Comparison of ENCODE assay signal across 20 cellular contexts in genomic region chr18:13185675-13186198, GRCh38.
"Had no signal": no experiment of that assay in that cellular context is flagged by ENCODE, and none has a peak within 500 bp of the region (broad histone marks: within the 10 kb centered on the region; RNA-seq: fewer than 3 reads in every experiment).

No MANE protein-coding gene starts in this region.

- H3K4me1 Mint-ChIP-seq: activated CD8-positive, alpha-beta memory T cell treated with anti-CD3 and anti-CD28 coated beads, Interleukin-2, amount 10 ng/mL, durations not matched to agents 7 days and 5 days; naive thymus-derived CD8-positive, alpha-beta T cell; stimulated activated naive B cell treated with anti-CD40 and anti-IgM and Interleukin-4, amounts not matched to agents 10 μg/mL and 1 μg/mL and 100 μg/mL, for 72 hours had no signal

- H3K27me3 Mint-ChIP-seq: activated CD8-positive, alpha-beta T cell treated with anti-CD3 and anti-CD28 coated beads for 36 hours had no signal

- H3K9me3 Mint-ChIP-seq: activated CD4-positive, alpha-beta T cell treated with anti-CD3 and anti-CD28 coated beads, Interleukin-2, amount 10 ng/mL, durations not matched to agents 7 days and 5 days; activated CD8-positive, alpha-beta T cell treated with anti-CD3 and anti-CD28 coated beads for 36 hours; activated naive CD4-positive, alpha-beta T cell treated with anti-CD3 and anti-CD28 coated beads, Interleukin-2, amount 10 ng/mL, durations not matched to agents 7 days and 5 days; mesothelial cell of epicardium; naive thymus-derived CD8-positive, alpha-beta T cell; stimulated activated naive B cell treated with anti-CD40 and anti-IgM and Interleukin-4, amounts not matched to agents 10 μg/mL and 1 μg/mL and 100 μg/mL, for 72 hours had no signal

- H3K36me3 ChIP-seq: gastroesophageal sphincter, pancreas, sigmoid colon, thoracic aorta had no signal

- H3K4me1 ChIP-seq: gastroesophageal sphincter, pancreas, sigmoid colon had no signal

- ATAC-seq: activated CD4-positive, CD25-positive, alpha-beta regulatory T cell treated with anti-CD3 and anti-CD28 coated beads, Interleukin-2, amount 50 U/mL, for 24 hours; activated CD8-positive, alpha-beta memory T cell treated with anti-CD3 and anti-CD28 coated beads, Interleukin-2, amount 10 ng/mL, durations not matched to agents 7 days and 5 days; activated CD8-positive, alpha-beta T cell treated with anti-CD3 and anti-CD28 coated beads for 36 hours; gastroesophageal sphincter; left colon; naive thymus-derived CD8-positive, alpha-beta T cell; pancreas; stimulated activated naive B cell treated with anti-CD40 and anti-IgM and Interleukin-4, amounts not matched to agents 10 μg/mL and 1 μg/mL and 100 μg/mL, for 72 hours had no signal

- H3K9me3 ChIP-seq: gastroesophageal sphincter, pancreas, sigmoid colon, thoracic aorta had no signal

- H3K27me3 ChIP-seq: gastroesophageal sphincter, pancreas had no signal

- H3K4me3 Mint-ChIP-seq: activated CD4-positive, alpha-beta T cell treated with anti-CD3 and anti-CD28 coated beads, Interleukin-2, amount 10 ng/mL, durations not matched to agents 7 days and 5 days; activated CD8-positive, alpha-beta memory T cell treated with anti-CD3 and anti-CD28 coated beads, Interleukin-2, amount 10 ng/mL, durations not matched to agents 7 days and 5 days; activated CD8-positive, alpha-beta T cell treated with anti-CD3 and anti-CD28 coated beads for 36 hours; activated naive CD4-positive, alpha-beta T cell treated with anti-CD3 and anti-CD28 coated beads, Interleukin-2, amount 10 ng/mL, durations not matched to agents 7 days and 5 days; mesothelial cell of epicardium; naive thymus-derived CD8-positive, alpha-beta T cell; stimulated activated naive B cell treated with anti-CD40 and anti-IgM and Interleukin-4, amounts not matched to agents 10 μg/mL and 1 μg/mL and 100 μg/mL, for 72 hours had no signal

- H3K27ac Mint-ChIP-seq: activated CD4-positive, alpha-beta T cell treated with anti-CD3 and anti-CD28 coated beads, Interleukin-2, amount 10 ng/mL, durations not matched to agents 7 days and 5 days; activated CD8-positive, alpha-beta memory T cell treated with anti-CD3 and anti-CD28 coated beads, Interleukin-2, amount 10 ng/mL, durations not matched to agents 7 days and 5 days; activated CD8-positive, alpha-beta T cell treated with anti-CD3 and anti-CD28 coated beads for 36 hours; activated naive CD4-positive, alpha-beta T cell treated with anti-CD3 and anti-CD28 coated beads, Interleukin-2, amount 10 ng/mL, durations not matched to agents 7 days and 5 days; mesothelial cell of epicardium; stimulated activated naive B cell treated with anti-CD40 and anti-IgM and Interleukin-4, amounts not matched to agents 10 μg/mL and 1 μg/mL and 100 μg/mL, for 72 hours had no signal

- DNase-seq: activated CD4-positive, alpha-beta T cell treated with anti-CD3 and anti-CD28 coated beads, Interleukin-2, amount 10 ng/mL, durations not matched to agents 7 days and 5 days; activated CD8-positive, alpha-beta memory T cell treated with anti-CD3 and anti-CD28 coated beads, Interleukin-2, amount 10 ng/mL, durations not matched to agents 7 days and 5 days; activated CD8-positive, alpha-beta T cell treated with anti-CD3 and anti-CD28 coated beads for 36 hours; activated effector memory CD4-positive, alpha-beta T cell treated with anti-CD3 and anti-CD28 coated beads, Interleukin-2, amount 50 U/mL, for 16 hours; activated naive CD4-positive, alpha-beta T cell treated with anti-CD3 and anti-CD28 coated beads, Interleukin-2, amount 10 ng/mL, durations not matched to agents 7 days and 5 days; activated T-cell treated with anti-CD3 and anti-CD28 coated beads for 4 hours; amygdala; head of caudate nucleus; islet precursor cell; left colon; naive thymus-derived CD8-positive, alpha-beta T cell; pancreas; sigmoid colon; stimulated activated CD4-positive, alpha-beta T cell treated with anti-CD3 and anti-CD28 coated beads, Interleukin-15, amount 100 ng/mL, for 24 hours; stimulated activated naive B cell treated with anti-CD40 and anti-IgM and Interleukin-4, amounts not matched to agents 10 μg/mL and 1 μg/mL and 100 μg/mL, for 72 hours had no signal

- H3K4me3 ChIP-seq: gastroesophageal sphincter, pancreas, sigmoid colon, smooth muscle cell, thoracic aorta had no signal

- H3K36me3 Mint-ChIP-seq: activated CD8-positive, alpha-beta memory T cell treated with anti-CD3 and anti-CD28 coated beads, Interleukin-2, amount 10 ng/mL, durations not matched to agents 7 days and 5 days; activated naive CD4-positive, alpha-beta T cell treated with anti-CD3 and anti-CD28 coated beads, Interleukin-2, amount 10 ng/mL, durations not matched to agents 7 days and 5 days; mesothelial cell of epicardium; naive thymus-derived CD8-positive, alpha-beta T cell; stimulated activated naive B cell treated with anti-CD40 and anti-IgM and Interleukin-4, amounts not matched to agents 10 μg/mL and 1 μg/mL and 100 μg/mL, for 72 hours had no signal
